1 cellular context compared by ENCODE assay signal in genomic region chr1:153679337-153680119, GRCh38.
TF ChIP-seq lines count a peak whose summit lies in the region.

No MANE protein-coding gene starts in this region.

TF ChIP-seq in WTC11, 78 proteins besides CTCF, POLR2A, EP300 and RAD21 (continued from another document):
- TF ChIP-seq GTF2I (CRISPR knock-in tag; conservative IDR thresholded peaks at IDR 0.05), result no peak
- TF ChIP-seq ZNF396 (CRISPR knock-in tag; IDR thresholded peaks at IDR 0.05; ENCODE audit: borderline replicate concordance), result no peak
- 0 out of 2 replicates have a peak, but pooled peaks have one; percentile 40 for TF ChIP-seq ZNF263 (CRISPR knock-in tag; IDR thresholded peaks at IDR 0.05; ENCODE audit: low read depth)
- no peak for TF ChIP-seq ZNF532 (CRISPR knock-in tag; IDR thresholded peaks at IDR 0.05; ENCODE audit: borderline replicate concordance)
- TF ChIP-seq ZNF512 (CRISPR knock-in tag; IDR thresholded peaks at IDR 0.05; ENCODE audit: borderline replicate concordance), result no peak
- no peak for TF ChIP-seq ETV6 (CRISPR knock-in tag; IDR thresholded peaks at IDR 0.05)
- peak; percentile 79; the same call in 1 of the 2 replicates for TF ChIP-seq HMGXB4 (CRISPR knock-in tag; IDR thresholded peaks at IDR 0.05)
- no peak for TF ChIP-seq CREM (CRISPR knock-in tag; IDR thresholded peaks at IDR 0.05)
- no peak for TF ChIP-seq ZNF416 (CRISPR knock-in tag; IDR thresholded peaks at IDR 0.05)
- no peak; the same call in 1 of the 2 replicates for TF ChIP-seq KAT7 (CRISPR knock-in tag; IDR thresholded peaks at IDR 0.05; ENCODE audit: borderline replicate concordance)
- TF ChIP-seq E2F5 (CRISPR knock-in tag; IDR thresholded peaks at IDR 0.05), result no peak
- no peak for TF ChIP-seq ZNF281 (CRISPR knock-in tag; IDR thresholded peaks at IDR 0.05)
- peak; percentile 47; the same call in 1 of the 2 replicates for TF ChIP-seq TP53 (CRISPR knock-in tag; IDR thresholded peaks at IDR 0.05)
- TF ChIP-seq RORB (CRISPR knock-in tag; IDR thresholded peaks at IDR 0.05), result no peak
TF ChIP-seq in WTC11: peak in this region for 5.
